Comparison of ENCODE assay signal across 1 cellular context in genomic region chr16:75317101-75317522, GRCh38.
TF ChIP-seq lines count a peak whose summit lies in the region.

No MANE protein-coding gene starts in this region.

TF ChIP-seq in K562, 482 proteins besides CTCF, POLR2A, EP300 and RAD21 (continued from another document and continues in another):
- TF ChIP-seq STAT6 (CRISPR knock-in tag; IDR thresholded peaks at IDR 0.05), result no peak
- no peak for TF ChIP-seq BRD9 (IDR thresholded peaks at IDR 0.05; ENCODE audit: low read depth, partially characterized antibody)
- peak in 1 of 2 experiments; percentile 51; a peak in 1 of 4 replicates for TF ChIP-seq ETV6 (IDR thresholded peaks at IDR 0.05; ENCODE audit: borderline replicate concordance in 1 of 2, low read depth in 2 of 2, low read length in 1 of 2)
- no peak for TF ChIP-seq ETV6 (CRISPR knock-in tag; IDR thresholded peaks at IDR 0.05; ENCODE audit: borderline replicate concordance)
- peak; percentile 74 for TF ChIP-seq PRDM10 (IDR thresholded peaks at IDR 0.05; ENCODE audit: partially characterized antibody)
- TF ChIP-seq ZBTB11 (CRISPR knock-in tag; IDR thresholded peaks at IDR 0.05), result no peak
- TF ChIP-seq EGR1 (conservative IDR thresholded peaks at IDR 0.05), result peak; percentile 33; the same call in 1 of the 2 replicates
- TF ChIP-seq BDP1 (IDR thresholded peaks at IDR 0.05; ENCODE audit: insufficient read depth, insufficient read length), result no peak
- TF ChIP-seq SRF (CRISPR knock-in tag; IDR thresholded peaks at IDR 0.05), result peak in 1 of 2 experiments; percentile 88; a peak in 1 of 4 replicates
- TF ChIP-seq EZH2 (IDR thresholded peaks at IDR 0.05; ENCODE audit: borderline replicate concordance, low read depth, low read length), result no peak
- no peak for TF ChIP-seq PTTG1 (tag; IDR thresholded peaks at IDR 0.05; ENCODE audit: low read depth)
- no peak for TF ChIP-seq BMI1 (IDR thresholded peaks at IDR 0.05; ENCODE audit: low read length)
- no peak for TF ChIP-seq ZBTB40 (IDR thresholded peaks at IDR 0.05)
- no peak for TF ChIP-seq ZBTB40 (CRISPR knock-in tag; IDR thresholded peaks at IDR 0.05)
- TF ChIP-seq FOXA3 (CRISPR knock-in tag; conservative IDR thresholded peaks at IDR 0.05 in 1 of 2, IDR thresholded peaks at IDR 0.05 in 1 of 2), result peak in 1 of 2 experiments; percentile 26; a peak in 1 of 4 replicates
- TF ChIP-seq SP2 (IDR thresholded peaks at IDR 0.05; ENCODE audit: extremely low read depth, low read depth, low read length, poor library complexity, severe bottlenecking), result no peak
- TF ChIP-seq DACH1 (IDR thresholded peaks at IDR 0.05; ENCODE audit: partially characterized antibody), result no peak
- TF ChIP-seq ZNF175 (CRISPR knock-in tag; IDR thresholded peaks at IDR 0.05; ENCODE audit: low read depth), result 0 out of 2 replicates have a peak, but pooled peaks have one; percentile 72
- no peak for TF ChIP-seq MYBL2 (IDR thresholded peaks at IDR 0.05; ENCODE audit: low read depth)
- no peak for TF ChIP-seq MYBL2 (CRISPR knock-in tag; IDR thresholded peaks at IDR 0.05; ENCODE audit: borderline replicate concordance)
- TF ChIP-seq CREM (IDR thresholded peaks at IDR 0.05; ENCODE audit: low read depth), result 0 out of 2 replicates have a peak, but pooled peaks have one; percentile 30
- TF ChIP-seq CREB3 (tag; conservative IDR thresholded peaks at IDR 0.05; ENCODE audit: low read depth), result 0 out of 2 replicates have a peak, but pooled peaks have one; percentile 24
- TF ChIP-seq HMG20A (CRISPR knock-in tag; conservative IDR thresholded peaks at IDR 0.05), result no peak
- no peak for TF ChIP-seq ARID4B (CRISPR knock-in tag; IDR thresholded peaks at IDR 0.05)
- no peak for TF ChIP-seq ZNF184 (CRISPR knock-in tag; IDR thresholded peaks at IDR 0.05)
- TF ChIP-seq KDM1A (IDR thresholded peaks at IDR 0.05), result no peak
